In genomic region chr10:17951868-17952371, GRCh38 we compare ENCODE assay signal across 16 cellular contexts. TPM values are rescaled to one million over a fixed set of nuclear protein-coding genes. Genes with fewer than 3 reads are reported as not detected.
DNase-seq lines count a peak whose midpoint lies in the region; FAIRE-seq and TF ChIP-seq lines count a peak whose summit lies in the region.
"Had no signal": no experiment of that assay in that cellular context is flagged by ENCODE, and none has a peak within 500 bp of the region (broad histone marks: within the 10 kb centered on the region; RNA-seq: fewer than 3 reads in every experiment).

TSS of gene SLC39A12 (plus strand) at chr10:17951918. CDS start at chr10:17953277, 1,359 bp downstream.

- H3K9ac ChIP-seq in smooth muscle cell (ENCODE audit: low read depth), result no peak within 1 kb of the TSS

- peaks cover 19% of the 10 kb centered on the region for H3K27me3 ChIP-seq in smooth muscle cell (ENCODE audit: low read depth)
- H3K27me3 ChIP-seq: sigmoid colon had no signal

- peak within 1 kb of the TSS; percentile 18 for H3K4me2 ChIP-seq in smooth muscle cell

- H3K4me1 ChIP-seq in smooth muscle cell (ENCODE audit: low read depth), result no peaks in the 10 kb centered on the region
- H3K4me1 ChIP-seq: sigmoid colon had no signal

- H3K79me2 ChIP-seq in smooth muscle cell (ENCODE audit: low read depth), result no peaks in the 10 kb centered on the region

- H3K36me3 ChIP-seq in smooth muscle cell (ENCODE audit: low read depth), result no peaks in the 10 kb centered on the region
- H3K36me3 ChIP-seq: sigmoid colon had no signal

- 10% methylated on average over 3 of the region's 3 CpGs for WGBS in smooth muscle cell (ENCODE audit: low lambda C conversion rate)

- no peaks in the 10 kb centered on the region for H4K20me1 ChIP-seq in smooth muscle cell (ENCODE audit: low read depth)

- no peaks in the 10 kb centered on the region for H3F3A ChIP-seq in smooth muscle cell (ENCODE audit: low read depth)

- no peak within 1 kb of the TSS for H3K27ac ChIP-seq in smooth muscle cell (ENCODE audit: low read depth)
- H3K27ac ChIP-seq: sigmoid colon had no signal

- H3K4me3 ChIP-seq in smooth muscle cell, result no peak within 1 kb of the TSS
- H3K4me3 ChIP-seq: sigmoid colon had no signal

- H3K9me3 ChIP-seq in smooth muscle cell (replicated peaks; ENCODE audit: low read depth), result no peaks in the 10 kb centered on the region
- H3K9me3 ChIP-seq: sigmoid colon had no signal

- TF ChIP-seq CTCF in smooth muscle cell (IDR thresholded peaks at IDR 0.05; ENCODE audit: borderline replicate concordance, insufficient read depth, poor library complexity, severe bottlenecking), result no peak

- FAIRE-seq in frontal cortex (lab: Jason Lieb, UNC), result no peak

- DNase-seq in HCEC 1CT, result peak; percentile 70
- DNase-seq in astrocyte of the hippocampus (ENCODE audit: low read depth, low spot score), result peak; percentile 29
- peak; percentile 10 for DNase-seq in fibroblast of the conjunctiva (ENCODE audit: low read depth)
- no peak for DNase-seq in smooth muscle cell (lab: John Stamatoyannopoulos, UW; ENCODE audit: unreplicated experiment)
- no peak for DNase-seq in retina
- DNase-seq in GM19240 (ENCODE audit: insufficient read length, low spot score), result no peak
- no peak for DNase-seq in frontal cortex (ENCODE audit: low spot score in 2 of 2)
- DNase-seq: COR-L47; cortex of kidney; left cardiac atrium; sigmoid colon; stimulated activated naive CD8-positive, alpha-beta T cell treated with anti-CD3 and anti-CD28 coated beads, Interleukin-15, amount 100 ng/mL, for 72 hours had no signal

- no peak within 1 kb of the TSS for H2AFZ ChIP-seq in smooth muscle cell (ENCODE audit: low read depth)

RNA-seq across cellular contexts. Expression of gene SLC39A12, which starts in this region (rescaled TPM):
- total RNA-seq in smooth muscle cell (not detected in 2 replicates), frontal cortex (4.5 TPM)
- polyA plus RNA-seq in smooth muscle cell, result not detected in 2 replicates
- total RNA-seq: glomerular endothelial cell, left cardiac atrium, NCI-H460, neural crest cell, WTC11 had no signal
- polyA plus RNA-seq: sigmoid colon had no signal

Comparison
In these comparisons a context has a peak if more than half of its experiments do, and no peak if none do; other contexts are left out.
1. DNase-seq: peak in HCEC 1CT (single experiment), astrocyte of the hippocampus (single experiment) and fibroblast of the conjunctiva (single experiment); none in smooth muscle cell (single experiment), retina (single experiment), GM19240 (single experiment) and frontal cortex (0 of 2).